Comparison of ENCODE assay signal across 8 cellular contexts in genomic region chr1:68049941-68050878, GRCh38. TPM values are rescaled to one million over a fixed set of nuclear protein-coding genes. Genes with fewer than 3 reads are reported as not detected.
DNase-seq lines count a peak whose midpoint lies in the region; ATAC-seq and TF ChIP-seq lines count a peak whose summit lies in the region.

DIRAS3 (minus strand) TSS chr1:68050627; CDS start chr1:68047297, 3,330 bp downstream.

- no peak for DNase-seq in HFF-Myc (ENCODE audit: extremely low read depth, low read depth)
- DNase-seq in amniotic stem cell (lab: John Stamatoyannopoulos, UW) = peak; percentile 12
- peak in 2 of 3 donors; percentile 61 to 64 for DNase-seq in right cardiac atrium
- peak; percentile 30 for DNase-seq in skeletal muscle cell (ENCODE audit: low read depth)
- no peak for DNase-seq in NCI-H2227 (lab: John Stamatoyannopoulos, UW; ENCODE audit: unreplicated experiment)

- H3K9me3 ChIP-seq in right cardiac atrium (ENCODE audit: control insufficient read depth, low read length) = no peaks in the 10 kb centered on the region

- ATAC-seq in right cardiac atrium (peak; percentile 53 to 71), HG03439 (IDR thresholded peaks at IDR 0.05; ENCODE audit: unreplicated experiment) (no peak), GM21786 (IDR thresholded peaks at IDR 0.05; ENCODE audit: unreplicated experiment) (no peak), GM21737 (IDR thresholded peaks at IDR 0.05; ENCODE audit: unreplicated experiment) (no peak)

- TF ChIP-seq CTCF in HFF-Myc (IDR thresholded peaks at IDR 0.05; ENCODE audit: low read depth, low read length, missing control alignments) = no peak

- intact Hi-C loops in right cardiac atrium (cut with DNase I) = no loop called here

- H3K27ac ChIP-seq in right cardiac atrium (ENCODE audit: low read length) = no peak within 1 kb of the TSS

- WGBS in right cardiac atrium = 59% methylated on average over 45 of the region's 45 CpGs

- H3K27me3 ChIP-seq in right cardiac atrium (ENCODE audit: control insufficient read depth, insufficient read depth) = no peaks in the 10 kb centered on the region

- no peaks in the 10 kb centered on the region for H3K4me1 ChIP-seq in right cardiac atrium (ENCODE audit: control insufficient read depth, insufficient read depth, low read length)

- H3K4me3 ChIP-seq in HFF-Myc (replicated peaks; ENCODE audit: low read depth, low read length) (peak within 1 kb of the TSS; percentile 46), right cardiac atrium (ENCODE audit: low read length) (peak within 1 kb of the TSS; percentile 47), skeletal muscle cell (ENCODE audit: low read depth, low read length) (peak within 1 kb of the TSS; percentile 45)

RNA-seq across cellular contexts. Expression of gene DIRAS3, which starts in this region (rescaled TPM):
- total RNA-seq in right cardiac atrium = 1 to 10 TPM; 3.0 to 8.7 (median 5.2) TPM
- polyA plus RNA-seq in right cardiac atrium = 6.6 TPM

Comparison
In these comparisons a context has a peak if more than half of its experiments do, and no peak if none do; other contexts are left out.
1. DNase-seq: peak in amniotic stem cell (single experiment), right cardiac atrium (2 of 3) and skeletal muscle cell (single experiment); none in HFF-Myc (single experiment) and NCI-H2227 (single experiment).
2. ATAC-seq: peak in right cardiac atrium (2 of 2); none in HG03439 (single experiment), GM21786 (single experiment) and GM21737 (single experiment).
3. Peak in every context shown above with its lines, with median percentiles within 50 percentile points of each other: H3K4me3 ChIP-seq.